ENCODE assay signal across 1 cellular context in the genomic region with DNA sequence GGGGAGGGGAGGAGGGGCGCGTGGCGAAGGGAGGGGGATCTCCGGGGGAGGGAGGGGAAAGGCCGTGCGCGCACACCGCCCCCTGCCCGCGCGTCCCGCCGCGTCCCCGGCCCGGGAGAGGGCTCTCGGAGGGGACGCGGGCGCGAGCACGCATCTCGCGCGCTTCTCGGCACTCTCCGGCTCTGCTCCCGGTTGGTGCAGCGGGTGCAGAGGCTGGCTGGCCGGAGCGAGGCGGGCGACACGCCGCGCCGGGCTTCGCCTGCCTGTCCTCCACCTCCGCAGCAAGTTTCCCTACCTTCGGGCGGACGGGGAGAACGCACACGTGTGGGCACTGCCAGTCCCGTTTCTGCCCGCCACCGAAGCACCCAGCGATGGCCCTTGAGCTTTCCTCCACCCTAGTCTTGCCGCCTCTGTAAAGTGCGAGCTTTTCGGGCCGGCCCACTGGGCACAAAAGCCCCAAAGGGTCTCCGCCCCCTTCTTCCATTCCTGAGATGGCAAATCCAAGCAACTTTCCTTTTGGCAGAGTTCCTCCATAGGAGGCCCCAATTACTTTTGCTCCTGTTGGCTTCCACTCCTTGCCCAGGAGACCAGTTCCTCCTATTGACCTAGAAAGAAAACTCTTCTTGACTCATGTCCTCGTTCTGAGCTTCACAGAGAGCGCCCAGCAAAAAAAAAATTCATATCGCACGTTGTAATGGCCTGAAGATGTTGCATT.
TF ChIP-seq lines count a peak whose summit lies in the region.

No MANE protein-coding gene starts in this region.

TF ChIP-seq in HepG2, 621 proteins besides CTCF, POLR2A, EP300 and RAD21 (continues in another document):
- TF ChIP-seq TEAD3 (CRISPR knock-in tag; optimal IDR thresholded peaks at IDR 0.05; ENCODE audit: borderline replicate concordance) (no peak), RBFOX2 (IDR thresholded peaks at IDR 0.05; ENCODE audit: low read depth, low read length) (peak; percentile 65), ZNF737 (CRISPR knock-in tag; IDR thresholded peaks at IDR 0.05; ENCODE audit: borderline replicate concordance) (no peak), HNRNPL (IDR thresholded peaks at IDR 0.05; ENCODE audit: low read depth, low read length) (peak; percentile 64; the same call in 1 of the 2 replicates), NR3C1 (CRISPR knock-in tag; IDR thresholded peaks at IDR 0.05) (no peak), RORA (CRISPR knock-in tag; IDR thresholded peaks at IDR 0.05) (no peak), POGZ (CRISPR knock-in tag; IDR thresholded peaks at IDR 0.05) (0 out of 2 replicates have a peak, but pooled peaks have one; percentile 7), NCOA1 (CRISPR knock-in tag; IDR thresholded peaks at IDR 0.05) (no peak), KLF9 (CRISPR knock-in tag; IDR thresholded peaks at IDR 0.05; ENCODE audit: low read depth) (no peak), ZNF235 (CRISPR knock-in tag; IDR thresholded peaks at IDR 0.05; ENCODE audit: borderline replicate concordance) (0 out of 2 replicates have a peak, but pooled peaks have one; percentile 4), MYC (CRISPR knock-in tag; IDR thresholded peaks at IDR 0.05; ENCODE audit: borderline replicate concordance) (peak; percentile 47; the same call in 1 of the 2 replicates), ZNF766 (CRISPR knock-in tag; IDR thresholded peaks at IDR 0.05; ENCODE audit: borderline replicate concordance) (no peak), ZFAT (CRISPR knock-in tag; conservative IDR thresholded peaks at IDR 0.05) (no peak), CENPT (CRISPR knock-in tag; IDR thresholded peaks at IDR 0.05; ENCODE audit: low read depth) (0 out of 2 replicates have a peak, but pooled peaks have one; percentile 5), SMAD1 (CRISPR knock-in tag; IDR thresholded peaks at IDR 0.05; ENCODE audit: borderline replicate concordance, low read depth) (no peak), ETV6 (CRISPR knock-in tag; conservative IDR thresholded peaks at IDR 0.05) (0 out of 2 replicates have a peak, but pooled peaks have one; percentile 4), ZZZ3 (CRISPR knock-in tag; IDR thresholded peaks at IDR 0.05; ENCODE audit: borderline replicate concordance) (no peak), ZNF607 (CRISPR knock-in tag; IDR thresholded peaks at IDR 0.05; ENCODE audit: borderline replicate concordance) (peak; percentile 77), GFI1 (CRISPR knock-in tag; IDR thresholded peaks at IDR 0.05; ENCODE audit: borderline replicate concordance) (0 out of 2 replicates have a peak, but pooled peaks have one; percentile 41), ZKSCAN5 (CRISPR knock-in tag; IDR thresholded peaks at IDR 0.05) (no peak), ZNF430 (CRISPR knock-in tag; IDR thresholded peaks at IDR 0.05) (peak; percentile 7; the same call in 1 of the 2 replicates), RAD51 (IDR thresholded peaks at IDR 0.05; ENCODE audit: borderline replicate concordance) (no peak), ZBTB1 (CRISPR knock-in tag; IDR thresholded peaks at IDR 0.05; ENCODE audit: borderline replicate concordance) (no peak)
- TF ChIP-seq, protein P1, sequence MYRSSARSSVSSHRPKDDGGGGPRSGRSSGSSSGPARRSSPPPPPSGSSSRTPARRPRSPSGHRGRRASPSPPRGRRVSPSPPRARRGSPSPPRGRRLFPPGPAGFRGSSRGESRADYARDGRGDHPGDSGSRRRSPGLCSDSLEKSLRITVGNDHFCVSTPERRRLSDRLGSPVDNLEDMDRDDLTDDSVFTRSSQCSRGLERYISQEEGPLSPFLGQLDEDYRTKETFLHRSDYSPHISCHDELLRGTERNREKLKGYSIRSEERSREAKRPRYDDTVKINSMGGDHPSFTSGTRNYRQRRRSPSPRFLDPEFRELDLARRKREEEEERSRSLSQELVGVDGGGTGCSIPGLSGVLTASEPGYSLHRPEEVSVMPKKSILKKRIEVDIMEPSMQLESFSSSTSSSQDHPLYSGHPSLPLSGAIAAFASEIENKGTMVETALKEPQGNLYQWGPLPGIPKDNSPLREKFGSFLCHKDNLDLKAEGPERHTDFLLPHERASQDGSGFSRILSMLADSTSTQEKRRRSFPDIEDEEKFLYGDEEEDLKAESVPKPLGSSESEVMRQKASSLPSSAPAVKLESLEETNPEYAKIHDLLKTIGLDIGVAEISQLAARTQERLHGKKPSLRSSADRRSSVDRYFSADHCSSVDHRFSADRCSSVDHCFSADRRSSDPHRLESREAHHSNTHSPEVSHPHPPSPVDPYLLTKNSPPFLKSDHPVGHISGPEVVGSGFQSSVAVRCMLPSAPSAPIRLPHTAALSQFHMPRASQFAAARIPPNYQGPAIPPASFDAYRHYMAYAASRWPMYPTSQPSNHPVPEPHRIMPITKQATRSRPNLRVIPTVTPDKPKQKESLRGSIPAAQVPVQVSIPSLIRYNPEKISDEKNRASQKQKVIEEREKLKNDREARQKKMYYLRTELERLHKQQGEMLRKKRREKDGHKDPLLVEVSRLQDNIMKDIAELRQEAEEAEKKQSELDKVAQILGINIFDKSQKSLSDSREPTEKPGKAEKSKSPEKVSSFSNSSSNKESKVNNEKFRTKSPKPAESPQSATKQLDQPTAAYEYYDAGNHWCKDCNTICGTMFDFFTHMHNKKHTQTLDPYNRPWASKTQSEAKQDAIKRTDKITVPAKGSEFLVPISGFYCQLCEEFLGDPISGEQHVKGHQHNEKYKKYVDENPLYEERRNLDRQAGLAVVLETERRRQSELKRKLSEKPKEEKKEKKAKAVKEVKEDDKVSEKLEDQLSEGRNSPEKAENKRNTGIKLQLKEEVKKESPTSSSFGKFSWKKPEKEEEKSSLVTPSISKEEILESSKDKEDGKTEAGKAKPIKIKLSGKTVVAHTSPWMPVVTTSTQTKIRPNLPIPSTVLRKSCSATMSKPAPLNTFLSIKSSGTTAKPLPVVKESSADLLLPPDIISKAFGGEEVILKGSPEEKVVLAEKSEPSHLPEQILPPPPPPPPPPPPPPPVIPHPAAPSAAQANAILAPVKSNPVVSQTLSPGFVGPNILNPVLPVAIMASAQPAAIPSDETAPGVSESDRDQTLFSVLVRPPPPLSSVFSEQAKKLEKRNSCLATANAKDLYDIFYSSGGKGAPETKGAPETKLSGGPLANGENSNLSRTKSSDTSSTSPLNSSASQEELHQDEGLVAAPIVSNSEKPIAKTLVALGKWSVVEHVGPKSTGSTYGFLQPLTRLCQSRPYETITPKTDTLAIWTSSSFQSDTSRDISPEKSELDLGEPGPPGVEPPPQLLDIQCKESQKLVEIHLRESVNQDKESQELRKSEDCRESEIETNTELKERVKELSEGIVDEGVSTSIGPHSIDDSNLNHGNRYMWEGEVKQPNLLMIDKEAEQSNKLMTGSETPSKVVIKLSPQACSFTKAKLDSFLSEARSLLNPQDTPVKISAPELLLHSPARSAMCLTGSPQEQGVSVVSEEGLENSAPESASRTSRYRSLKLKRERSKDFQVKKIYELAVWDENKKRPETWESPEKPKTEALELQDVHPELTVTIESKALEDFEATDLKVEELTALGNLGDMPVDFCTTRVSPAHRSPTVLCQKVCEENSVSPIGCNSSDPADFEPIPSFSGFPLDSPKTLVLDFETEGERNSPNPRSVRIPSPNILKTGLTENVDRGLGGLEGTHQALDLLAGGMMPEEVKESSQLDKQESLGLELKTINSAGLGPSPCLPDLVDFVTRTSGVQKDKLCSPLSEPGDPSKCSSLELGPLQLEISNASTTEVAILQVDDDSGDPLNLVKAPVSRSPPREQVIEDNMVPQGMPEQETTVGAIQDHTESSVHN (CRISPR knock-in tag; IDR thresholded peaks at IDR 0.05) = no peak
- TF ChIP-seq, protein P2, sequence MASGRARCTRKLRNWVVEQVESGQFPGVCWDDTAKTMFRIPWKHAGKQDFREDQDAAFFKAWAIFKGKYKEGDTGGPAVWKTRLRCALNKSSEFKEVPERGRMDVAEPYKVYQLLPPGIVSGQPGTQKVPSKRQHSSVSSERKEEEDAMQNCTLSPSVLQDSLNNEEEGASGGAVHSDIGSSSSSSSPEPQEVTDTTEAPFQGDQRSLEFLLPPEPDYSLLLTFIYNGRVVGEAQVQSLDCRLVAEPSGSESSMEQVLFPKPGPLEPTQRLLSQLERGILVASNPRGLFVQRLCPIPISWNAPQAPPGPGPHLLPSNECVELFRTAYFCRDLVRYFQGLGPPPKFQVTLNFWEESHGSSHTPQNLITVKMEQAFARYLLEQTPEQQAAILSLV (CRISPR knock-in tag; IDR thresholded peaks at IDR 0.05; ENCODE audit: borderline replicate concordance) = 0 out of 2 replicates have a peak, but pooled peaks have one; percentile 19
- TF ChIP-seq, protein P3, sequence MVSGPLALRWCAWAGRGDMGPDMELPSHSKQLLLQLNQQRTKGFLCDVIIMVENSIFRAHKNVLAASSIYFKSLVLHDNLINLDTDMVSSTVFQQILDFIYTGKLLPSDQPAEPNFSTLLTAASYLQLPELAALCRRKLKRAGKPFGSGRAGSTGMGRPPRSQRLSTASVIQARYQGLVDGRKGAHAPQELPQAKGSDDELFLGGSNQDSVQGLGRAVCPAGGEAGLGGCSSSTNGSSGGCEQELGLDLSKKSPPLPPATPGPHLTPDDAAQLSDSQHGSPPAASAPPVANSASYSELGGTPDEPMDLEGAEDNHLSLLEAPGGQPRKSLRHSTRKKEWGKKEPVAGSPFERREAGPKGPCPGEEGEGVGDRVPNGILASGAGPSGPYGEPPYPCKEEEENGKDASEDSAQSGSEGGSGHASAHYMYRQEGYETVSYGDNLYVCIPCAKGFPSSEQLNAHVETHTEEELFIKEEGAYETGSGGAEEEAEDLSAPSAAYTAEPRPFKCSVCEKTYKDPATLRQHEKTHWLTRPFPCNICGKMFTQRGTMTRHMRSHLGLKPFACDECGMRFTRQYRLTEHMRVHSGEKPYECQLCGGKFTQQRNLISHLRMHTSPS (CRISPR knock-in tag; IDR thresholded peaks at IDR 0.05; ENCODE audit: low read depth) = peak; percentile 9; the same call in 1 of the 2 replicates
- TF ChIP-seq, protein P4, sequence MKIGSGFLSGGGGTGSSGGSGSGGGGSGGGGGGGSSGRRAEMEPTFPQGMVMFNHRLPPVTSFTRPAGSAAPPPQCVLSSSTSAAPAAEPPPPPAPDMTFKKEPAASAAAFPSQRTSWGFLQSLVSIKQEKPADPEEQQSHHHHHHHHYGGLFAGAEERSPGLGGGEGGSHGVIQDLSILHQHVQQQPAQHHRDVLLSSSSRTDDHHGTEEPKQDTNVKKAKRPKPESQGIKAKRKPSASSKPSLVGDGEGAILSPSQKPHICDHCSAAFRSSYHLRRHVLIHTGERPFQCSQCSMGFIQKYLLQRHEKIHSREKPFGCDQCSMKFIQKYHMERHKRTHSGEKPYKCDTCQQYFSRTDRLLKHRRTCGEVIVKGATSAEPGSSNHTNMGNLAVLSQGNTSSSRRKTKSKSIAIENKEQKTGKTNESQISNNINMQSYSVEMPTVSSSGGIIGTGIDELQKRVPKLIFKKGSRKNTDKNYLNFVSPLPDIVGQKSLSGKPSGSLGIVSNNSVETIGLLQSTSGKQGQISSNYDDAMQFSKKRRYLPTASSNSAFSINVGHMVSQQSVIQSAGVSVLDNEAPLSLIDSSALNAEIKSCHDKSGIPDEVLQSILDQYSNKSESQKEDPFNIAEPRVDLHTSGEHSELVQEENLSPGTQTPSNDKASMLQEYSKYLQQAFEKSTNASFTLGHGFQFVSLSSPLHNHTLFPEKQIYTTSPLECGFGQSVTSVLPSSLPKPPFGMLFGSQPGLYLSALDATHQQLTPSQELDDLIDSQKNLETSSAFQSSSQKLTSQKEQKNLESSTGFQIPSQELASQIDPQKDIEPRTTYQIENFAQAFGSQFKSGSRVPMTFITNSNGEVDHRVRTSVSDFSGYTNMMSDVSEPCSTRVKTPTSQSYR (CRISPR knock-in tag; IDR thresholded peaks at IDR 0.05; ENCODE audit: borderline replicate concordance) = no peak
- TF ChIP-seq, protein P5, sequence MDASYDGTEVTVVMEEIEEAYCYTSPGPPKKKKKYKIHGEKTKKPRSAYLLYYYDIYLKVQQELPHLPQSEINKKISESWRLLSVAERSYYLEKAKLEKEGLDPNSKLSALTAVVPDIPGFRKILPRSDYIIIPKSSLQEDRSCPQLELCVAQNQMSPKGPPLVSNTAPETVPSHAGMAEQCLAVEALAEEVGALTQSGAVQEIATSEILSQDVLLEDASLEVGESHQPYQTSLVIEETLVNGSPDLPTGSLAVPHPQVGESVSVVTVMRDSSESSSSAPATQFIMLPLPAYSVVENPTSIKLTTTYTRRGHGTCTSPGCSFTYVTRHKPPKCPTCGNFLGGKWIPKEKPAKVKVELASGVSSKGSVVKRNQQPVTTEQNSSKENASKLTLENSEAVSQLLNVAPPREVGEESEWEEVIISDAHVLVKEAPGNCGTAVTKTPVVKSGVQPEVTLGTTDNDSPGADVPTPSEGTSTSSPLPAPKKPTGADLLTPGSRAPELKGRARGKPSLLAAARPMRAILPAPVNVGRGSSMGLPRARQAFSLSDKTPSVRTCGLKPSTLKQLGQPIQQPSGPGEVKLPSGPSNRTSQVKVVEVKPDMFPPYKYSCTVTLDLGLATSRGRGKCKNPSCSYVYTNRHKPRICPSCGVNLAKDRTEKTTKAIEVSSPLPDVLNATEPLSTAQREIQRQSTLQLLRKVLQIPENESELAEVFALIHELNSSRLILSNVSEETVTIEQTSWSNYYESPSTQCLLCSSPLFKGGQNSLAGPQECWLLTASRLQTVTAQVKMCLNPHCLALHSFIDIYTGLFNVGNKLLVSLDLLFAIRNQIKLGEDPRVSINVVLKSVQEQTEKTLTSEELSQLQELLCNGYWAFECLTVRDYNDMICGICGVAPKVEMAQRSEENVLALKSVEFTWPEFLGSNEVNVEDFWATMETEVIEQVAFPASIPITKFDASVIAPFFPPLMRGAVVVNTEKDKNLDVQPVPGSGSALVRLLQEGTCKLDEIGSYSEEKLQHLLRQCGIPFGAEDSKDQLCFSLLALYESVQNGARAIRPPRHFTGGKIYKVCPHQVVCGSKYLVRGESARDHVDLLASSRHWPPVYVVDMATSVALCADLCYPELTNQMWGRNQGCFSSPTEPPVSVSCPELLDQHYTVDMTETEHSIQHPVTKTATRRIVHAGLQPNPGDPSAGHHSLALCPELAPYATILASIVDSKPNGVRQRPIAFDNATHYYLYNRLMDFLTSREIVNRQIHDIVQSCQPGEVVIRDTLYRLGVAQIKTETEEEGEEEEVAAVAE (CRISPR knock-in tag; IDR thresholded peaks at IDR 0.05; ENCODE audit: borderline replicate concordance) = no peak
- TF ChIP-seq, protein P6, sequence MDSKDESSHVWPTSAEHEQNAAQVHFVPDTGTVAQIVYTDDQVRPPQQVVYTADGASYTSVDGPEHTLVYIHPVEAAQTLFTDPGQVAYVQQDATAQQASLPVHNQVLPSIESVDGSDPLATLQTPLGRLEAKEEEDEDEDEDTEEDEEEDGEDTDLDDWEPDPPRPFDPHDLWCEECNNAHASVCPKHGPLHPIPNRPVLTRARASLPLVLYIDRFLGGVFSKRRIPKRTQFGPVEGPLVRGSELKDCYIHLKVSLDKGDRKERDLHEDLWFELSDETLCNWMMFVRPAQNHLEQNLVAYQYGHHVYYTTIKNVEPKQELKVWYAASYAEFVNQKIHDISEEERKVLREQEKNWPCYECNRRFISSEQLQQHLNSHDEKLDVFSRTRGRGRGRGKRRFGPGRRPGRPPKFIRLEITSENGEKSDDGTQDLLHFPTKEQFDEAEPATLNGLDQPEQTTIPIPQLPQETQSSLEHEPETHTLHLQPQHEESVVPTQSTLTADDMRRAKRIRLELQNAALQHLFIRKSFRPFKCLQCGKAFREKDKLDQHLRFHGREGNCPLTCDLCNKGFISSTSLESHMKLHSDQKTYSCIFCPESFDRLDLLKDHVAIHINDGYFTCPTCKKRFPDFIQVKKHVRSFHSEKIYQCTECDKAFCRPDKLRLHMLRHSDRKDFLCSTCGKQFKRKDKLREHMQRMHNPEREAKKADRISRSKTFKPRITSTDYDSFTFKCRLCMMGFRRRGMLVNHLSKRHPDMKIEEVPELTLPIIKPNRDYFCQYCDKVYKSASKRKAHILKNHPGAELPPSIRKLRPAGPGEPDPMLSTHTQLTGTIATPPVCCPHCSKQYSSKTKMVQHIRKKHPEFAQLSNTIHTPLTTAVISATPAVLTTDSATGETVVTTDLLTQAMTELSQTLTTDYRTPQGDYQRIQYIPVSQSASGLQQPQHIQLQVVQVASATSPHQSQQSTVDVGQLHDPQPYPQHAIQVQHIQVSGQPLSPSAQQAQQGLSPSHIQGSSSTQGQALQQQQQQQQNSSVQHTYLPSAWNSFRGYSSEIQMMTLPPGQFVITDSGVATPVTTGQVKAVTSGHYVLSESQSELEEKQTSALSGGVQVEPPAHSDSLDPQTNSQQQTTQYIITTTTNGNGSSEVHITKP (CRISPR knock-in tag; IDR thresholded peaks at IDR 0.05; ENCODE audit: low read depth) = no peak
